ENCODE assay signal across 8 cellular contexts in genomic region chr3:179451335-179452165, GRCh38. TPM values are rescaled to one million over a fixed set of nuclear protein-coding genes. Genes with fewer than 3 reads are reported as not detected.
A peak's percentile ranks its signal among the peaks of the same experiment; 100 is the strongest.
DNase-seq lines count a peak whose midpoint lies in the region; ATAC-seq and TF ChIP-seq lines count a peak whose summit lies in the region.

Gene GNB4, minus strand, starts transcription at chr3:179451470. Its CDS starts 25,270 bp downstream, at chr3:179426200.

- H3K9me3 ChIP-seq in HAP-1 (no peaks in the 10 kb centered on the region), adipocyte (ENCODE audit: control insufficient read depth, low read length) (no peaks in the 10 kb centered on the region), osteoblast (ENCODE audit: low read depth, low read length) (no peaks in the 10 kb centered on the region), uterus (no peaks in the 10 kb centered on the region)

- peak; percentile 95 for ATAC-seq in Right ventricle myocardium inferior

- peaks cover 43% of the 10 kb centered on the region for H3K79me2 ChIP-seq in osteoblast (ENCODE audit: insufficient read depth, low read length)

- H3K4me1 ChIP-seq in HAP-1 (peaks cover 28% of the 10 kb centered on the region), adipocyte (ENCODE audit: control insufficient read depth, insufficient read depth, low read length) (peaks cover 24% of the 10 kb centered on the region), osteoblast (ENCODE audit: insufficient read depth, low read length) (peaks cover 18% of the 10 kb centered on the region), uterus (no peaks in the 10 kb centered on the region)

- peak within 1 kb of the TSS; percentile 97 for H2AFZ ChIP-seq in osteoblast (ENCODE audit: low read length)

- H3K9ac ChIP-seq in adipocyte (ENCODE audit: low read length), result peak within 1 kb of the TSS; percentile 94

- TF ChIP-seq CTCF in osteoblast (IDR thresholded peaks at IDR 0.05; ENCODE audit: extremely low read depth, low read depth, low read length) (no peak), uterus (IDR thresholded peaks at IDR 0.05) (peak in 1 of 4 experiments; percentile 13)

- peak; percentile 47 to 59 for TF ChIP-seq POLR2A in uterus (IDR thresholded peaks at IDR 0.05)

- in situ Hi-C loops in HAP-1 (cut with MboI; ENCODE audit: low sequenced_read_pairs), result no loop called here

- H3K27me3 ChIP-seq in HAP-1 (ENCODE audit: low read depth) (0 out of 2 replicates have a peak, but pooled peaks cover 3% of the 10 kb centered on the region), adipocyte (replicated peaks; ENCODE audit: control insufficient read depth, insufficient read depth, low read length) (no peaks in the 10 kb centered on the region), osteoblast (ENCODE audit: insufficient read depth, low read length) (no peaks in the 10 kb centered on the region), uterus (no peaks in the 10 kb centered on the region)

- DNase-seq in GM04504 (ENCODE audit: low read depth) (peak; percentile 62), HAP-1 (ENCODE audit: low spot score in 2 of 2) (peak; percentile 76 to 88), M059J (ENCODE audit: low read depth) (peak; percentile 90), SIG-M5 (lab: John Stamatoyannopoulos, UW) (peak; percentile 61), adipocyte (ENCODE audit: low read depth) (peak; percentile 95), Right ventricle myocardium inferior (ENCODE audit: missing footprints) (peak; percentile 94), osteoblast (ENCODE audit: insufficient read length, low spot score, missing footprints) (peak; percentile 97), uterus (peak; percentile 69 to 79)

- H3K4me3 ChIP-seq in HAP-1 (peak within 1 kb of the TSS; percentile 60), adipocyte (ENCODE audit: low read length) (peak within 1 kb of the TSS; percentile 93), osteoblast (ENCODE audit: insufficient read depth, low read length) (peak within 1 kb of the TSS; percentile 86), uterus (peak within 1 kb of the TSS; percentile 59 to 75)

- peak within 1 kb of the TSS; percentile 84 for H3K27ac ChIP-seq in osteoblast (ENCODE audit: low read depth, low read length)
- H3K27ac ChIP-seq in uterus, result peak within 1 kb of the TSS; percentile 92 to 95

- peak within 1 kb of the TSS; percentile 95 for H3K4me2 ChIP-seq in osteoblast (ENCODE audit: insufficient read depth, low read length)

- intact Hi-C loops in Right ventricle myocardium inferior (cut with DNase I), result no loop called here
- intact Hi-C loops in uterus (cut with DNase I; ENCODE audit: low total_unique reads), result loop anchor here (10.0 kb wide), 1 partner anchor 113 kb away; the partner anchor contains the start of gene ACTL6A

- H3K36me3 ChIP-seq in HAP-1 (replicated peaks), result no peaks in the 10 kb centered on the region
- H3K36me3 ChIP-seq in adipocyte (ENCODE audit: control insufficient read depth, insufficient read depth, low read length, severe bottlenecking), result no peaks in the 10 kb centered on the region
- peaks cover 3% of the 10 kb centered on the region for H3K36me3 ChIP-seq in osteoblast (ENCODE audit: insufficient read depth, low read length)
- H3K36me3 ChIP-seq in uterus, result no peaks in the 10 kb centered on the region

- H4K20me1 ChIP-seq in osteoblast (ENCODE audit: insufficient read depth, low read length), result no peaks in the 10 kb centered on the region

RNA-seq across cellular contexts. Expression of gene GNB4, which starts in this region (rescaled TPM):
- 38.1 and 57.0 TPM in 2 replicates for total RNA-seq in M059J (2014; rRNA removed; shearing (Covaris generic))
- total RNA-seq in Right ventricle myocardium inferior, result 15.8 TPM
- total RNA-seq in osteoblast, result 79.3 and 92.3 TPM in 2 replicates
- total RNA-seq in uterus, result 100 to 1,000 TPM in 1 of 4 donors, 10 to 100 TPM in 3; 18.2 to 110 (median 47.8) TPM

Comparison
In these comparisons a context has a peak if more than half of its experiments do, and no peak if none do; other contexts are left out.
1. Peak in every context shown above with its lines: DNase-seq, ATAC-seq, H3K4me3 ChIP-seq and H3K27ac ChIP-seq.